ENCODE assay signal across 20 cellular contexts in the genomic region with DNA sequence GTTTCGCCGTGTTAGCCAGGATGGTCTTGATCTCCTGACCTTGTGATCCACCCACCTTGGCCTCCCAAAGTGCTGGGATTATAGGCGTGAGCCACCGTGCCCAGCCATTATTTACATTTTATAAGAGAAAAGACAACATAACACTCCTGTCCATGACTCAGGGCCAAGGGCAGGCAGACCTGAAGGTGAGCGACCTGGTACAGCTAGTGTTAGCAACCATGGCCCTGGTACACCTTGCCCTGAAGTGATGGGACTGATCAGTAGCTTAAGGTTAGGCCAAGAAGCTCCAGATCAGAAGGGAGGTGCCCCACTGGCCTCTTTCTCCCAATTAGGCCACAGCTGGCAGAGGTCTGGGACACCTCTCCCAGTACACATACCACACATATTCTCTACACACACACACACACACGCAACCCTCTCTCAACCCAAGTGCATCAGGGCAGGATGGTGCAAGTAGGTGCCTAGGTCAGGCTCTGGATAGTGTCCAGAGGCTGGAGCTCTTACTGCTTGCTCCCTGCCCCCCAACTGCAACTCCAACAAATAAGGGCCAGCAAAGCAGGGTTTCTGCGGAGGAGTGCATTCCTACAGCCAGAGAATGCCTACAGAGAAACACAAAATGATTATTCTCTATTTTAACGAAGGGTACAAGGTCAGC. TPM values are rescaled to one million over a fixed set of nuclear protein-coding genes. Genes with fewer than 3 reads are reported as not detected.
DNase-seq lines count a peak whose midpoint lies in the region; ATAC-seq and TF ChIP-seq lines count a peak whose summit lies in the region.
"Had no signal": no experiment of that assay in that cellular context is flagged by ENCODE, and none has a peak within 500 bp of the region (broad histone marks: within the 10 kb centered on the region; RNA-seq: fewer than 3 reads in every experiment).

No MANE protein-coding gene starts in this region.

- POLR2A ChIA-PET in CD4-positive, alpha-beta T cell (lab: Charles Lee), result no interaction called here

- no peaks in the 10 kb centered on the region for H3K36me3 ChIP-seq in right atrium auricular region
- peaks cover 14% of the 10 kb centered on the region for H3K36me3 ChIP-seq in lower lobe of right lung
- H3K36me3 ChIP-seq in upper lobe of right lung, result peaks cover 14% of the 10 kb centered on the region

- no peaks in the 10 kb centered on the region for H3K27me3 Mint-ChIP-seq in CD4-positive, alpha-beta T cell
- no peaks in the 10 kb centered on the region for H3K27me3 Mint-ChIP-seq in nephron progenitor cell (ENCODE audit: low read depth, poor library complexity)
- H3K27me3 Mint-ChIP-seq: IgD-negative memory B cell had no signal

- H3K27ac Mint-ChIP-seq in CD4-positive, alpha-beta T cell, result no peak overlapping the region
- no peak overlapping the region for H3K27ac Mint-ChIP-seq in nephron progenitor cell

- DNase-seq in Right ventricle myocardium inferior (ENCODE audit: missing footprints) (no peak), right atrium auricular region (ENCODE audit: low spot score) (no peak), fibroblast of villous mesenchyme (ENCODE audit: low read depth) (peak; percentile 20), lower lobe of right lung (no peak), upper lobe of right lung (no peak), nephron progenitor cell (no peak)
- DNase-seq in CD4-positive, alpha-beta T cell, result no peak
- DNase-seq: 8988T; C1 segment of cervical spinal cord; Caco-2; DMS53; NCI-H1436; NCI-H2081; NCI-H226; NCI-H526; NK-92 treated with Interleukin-12 subunit alpha and Interleukin-12 subunit beta, amount 100 ng/mL, for 24 hours; OCI-M1; RPMI8226 had no signal

- no peaks in the 10 kb centered on the region for H3K27me3 ChIP-seq in right atrium auricular region
- no peaks in the 10 kb centered on the region for H3K27me3 ChIP-seq in lower lobe of right lung (ENCODE audit: low read depth)
- no peaks in the 10 kb centered on the region for H3K27me3 ChIP-seq in upper lobe of right lung
- H3K27me3 ChIP-seq in CD4-positive, alpha-beta T cell (ENCODE audit: control insufficient read depth, insufficient read depth, low read length), result no peaks in the 10 kb centered on the region

- H3K4me1 ChIP-seq in right atrium auricular region (peaks cover 0 to 13% of the 10 kb centered on the region in 2 donors), lower lobe of right lung (no peaks in the 10 kb centered on the region), upper lobe of right lung (no peaks in the 10 kb centered on the region)

- no peak for TF ChIP-seq CTCF in right atrium auricular region (IDR thresholded peaks at IDR 0.05)
- no peak for TF ChIP-seq CTCF in fibroblast of villous mesenchyme (IDR thresholded peaks at IDR 0.05; ENCODE audit: insufficient read depth, low read depth, low read length)
- TF ChIP-seq CTCF in lower lobe of right lung (IDR thresholded peaks at IDR 0.05), result no peak
- no peak for TF ChIP-seq CTCF in upper lobe of right lung (IDR thresholded peaks at IDR 0.05)
- no peak for TF ChIP-seq CTCF in CD4-positive, alpha-beta T cell (IDR thresholded peaks at IDR 0.05)
- no peak for TF ChIP-seq CTCF in nephron progenitor cell (IDR thresholded peaks at IDR 0.05)

- H3K9me3 ChIP-seq in right atrium auricular region (no peaks in the 10 kb centered on the region), lower lobe of right lung (no peaks in the 10 kb centered on the region), upper lobe of right lung (no peaks in the 10 kb centered on the region)
- H3K9me3 ChIP-seq in CD4-positive, alpha-beta T cell (ENCODE audit: control insufficient read depth, low read length), result no peaks in the 10 kb centered on the region

- ATAC-seq in Right ventricle myocardium inferior, result peak; percentile 11
- peak; percentile 65 to 73 for ATAC-seq in lower lobe of right lung
- ATAC-seq in upper lobe of right lung, result peak; percentile 75
- no peak for ATAC-seq in CD4-positive, alpha-beta T cell (ENCODE audit: poor library complexity)
- no peak for ATAC-seq in HG02840 (IDR thresholded peaks at IDR 0.05; ENCODE audit: low FRiP score, unreplicated experiment)

- H3K4me3 ChIP-seq in right atrium auricular region (no peak overlapping the region), fibroblast of villous mesenchyme (ENCODE audit: low read depth, low read length) (no peak overlapping the region), lower lobe of right lung (no peak overlapping the region), upper lobe of right lung (no peak overlapping the region)

- H3K4me1 Mint-ChIP-seq in CD4-positive, alpha-beta T cell (ENCODE audit: low read depth), result peaks cover 36% of the 10 kb centered on the region
- H3K4me1 Mint-ChIP-seq in nephron progenitor cell, result peaks cover 30% of the 10 kb centered on the region

- intact Hi-C loops in Right ventricle myocardium inferior (cut with DNase I) (no loop called here), lower lobe of right lung (cut with DNase I) (no loop called here), upper lobe of right lung (cut with DNase I) (no loop called here)
- intact Hi-C loops in CD4-positive, alpha-beta T cell (cut with DNase I, micrococcal nuclease), result no loop called here

- peaks cover 73% of the 10 kb centered on the region for H3K36me3 Mint-ChIP-seq in CD4-positive, alpha-beta T cell (ENCODE audit: low read depth)
- peaks cover 47% of the 10 kb centered on the region for H3K36me3 Mint-ChIP-seq in nephron progenitor cell (ENCODE audit: low read depth)

- H3K27ac ChIP-seq in right atrium auricular region (no peak overlapping the region), lower lobe of right lung (no peak overlapping the region), upper lobe of right lung (no peak overlapping the region)
- no peak overlapping the region for H3K27ac ChIP-seq in CD4-positive, alpha-beta T cell (ENCODE audit: low read depth, low read length)

- no peaks in the 10 kb centered on the region for H3K9me3 Mint-ChIP-seq in CD4-positive, alpha-beta T cell
- peaks cover 18% of the 10 kb centered on the region for H3K9me3 Mint-ChIP-seq in nephron progenitor cell
- H3K9me3 Mint-ChIP-seq: IgD-negative memory B cell had no signal

- no peak overlapping the region for H3K4me3 Mint-ChIP-seq in CD4-positive, alpha-beta T cell
- H3K4me3 Mint-ChIP-seq in nephron progenitor cell, result no peak overlapping the region
- H3K4me3 Mint-ChIP-seq: IgD-negative memory B cell had no signal

- CTCF ChIA-PET in CD4-positive, alpha-beta T cell (lab: Charles Lee), result no interaction called here

RNA-seq across cellular contexts. Expression of a gene that starts 43.8 kb away (rescaled TPM):
- total RNA-seq in Right ventricle myocardium inferior, result 21.5 TPM
- total RNA-seq in right atrium auricular region, result 10 to 100 TPM; 32.0 to 40.3 TPM
- total RNA-seq in fibroblast of villous mesenchyme, result 30.9 and 34.1 TPM in 2 replicates
- total RNA-seq in lower lobe of right lung, result 12.9 TPM
- 7.2 TPM for total RNA-seq in upper lobe of right lung
- under 1 TPM; 0.31 to 0.96 TPM for total RNA-seq in CD4-positive, alpha-beta T cell

RNA-seq across cellular contexts. Expression of a gene that starts 43.9 kb away (rescaled TPM):
- total RNA-seq in Right ventricle myocardium inferior (17.4 TPM), right atrium auricular region (10 to 100 TPM; 13.0 to 25.5 TPM), fibroblast of villous mesenchyme (8.2 and 9.3 TPM in 2 replicates), lower lobe of right lung (36.9 TPM), upper lobe of right lung (30.4 TPM)
- 10 to 100 TPM; 23.3 to 24.3 TPM for total RNA-seq in CD4-positive, alpha-beta T cell

Comparison
In these comparisons a context has a peak if more than half of its experiments do, and no peak if none do; other contexts are left out.
1. ATAC-seq: peak in Right ventricle myocardium inferior (single experiment), lower lobe of right lung (2 of 2) and upper lobe of right lung (single experiment); none in CD4-positive, alpha-beta T cell (single experiment) and HG02840 (single experiment).